8 cellular contexts compared by ENCODE assay signal in genomic region chr13:43085545-43085944, GRCh38.
DNase-seq lines count a peak whose midpoint lies in the region; ATAC-seq and TF ChIP-seq lines count a peak whose summit lies in the region.

No MANE protein-coding gene starts in this region.

- H3K4me1 Mint-ChIP-seq in nephron progenitor cell = peaks cover 15% of the 10 kb centered on the region

- H3K36me3 Mint-ChIP-seq in nephron progenitor cell (ENCODE audit: low read depth) = peaks cover 60% of the 10 kb centered on the region

- peak; percentile 37 for TF ChIP-seq CTCF in cardiac fibroblast (IDR thresholded peaks at IDR 0.05; ENCODE audit: low read depth, low read length)
- peak; percentile 54 for TF ChIP-seq CTCF in nephron progenitor cell (IDR thresholded peaks at IDR 0.05)

- no peak overlapping the region for H3K4me3 ChIP-seq in cardiac fibroblast (replicated peaks in 1 of 2; ENCODE audit: low read depth in 2 of 2, low read length in 2 of 2)

- H3K4me3 Mint-ChIP-seq in nephron progenitor cell = no peak overlapping the region

- DNase-seq in EL (peak; percentile 44), NCI-H146 (lab: John Stamatoyannopoulos, UW) (peak; percentile 1), cardiac fibroblast (ENCODE audit: low read depth in 2 of 2) (peak; percentile 62 to 76), nephron progenitor cell (no peak), ecto neural progenitor cell (ENCODE audit: low spot score) (no peak), D341Med (ENCODE audit: low spot score) (no peak), NCI-H1092 (lab: John Stamatoyannopoulos, UW) (no peak)

- no peak for ATAC-seq in HG02870 (IDR thresholded peaks at IDR 0.05; ENCODE audit: unreplicated experiment)

- peaks cover 27% of the 10 kb centered on the region for H3K9me3 Mint-ChIP-seq in nephron progenitor cell

- no peak overlapping the region for H3K27ac Mint-ChIP-seq in nephron progenitor cell

- H3K27me3 Mint-ChIP-seq in nephron progenitor cell (ENCODE audit: low read depth, poor library complexity) = no peaks in the 10 kb centered on the region

Comparison
In these comparisons a context has a peak if more than half of its experiments do, and no peak if none do; other contexts are left out.
1. DNase-seq: peak in EL (single experiment), NCI-H146 (single experiment) and cardiac fibroblast (2 of 2); none in nephron progenitor cell (single experiment), ecto neural progenitor cell (single experiment), D341Med (single experiment) and NCI-H1092 (single experiment).